ENCODE assay signal across 8 cellular contexts in the genomic region with DNA sequence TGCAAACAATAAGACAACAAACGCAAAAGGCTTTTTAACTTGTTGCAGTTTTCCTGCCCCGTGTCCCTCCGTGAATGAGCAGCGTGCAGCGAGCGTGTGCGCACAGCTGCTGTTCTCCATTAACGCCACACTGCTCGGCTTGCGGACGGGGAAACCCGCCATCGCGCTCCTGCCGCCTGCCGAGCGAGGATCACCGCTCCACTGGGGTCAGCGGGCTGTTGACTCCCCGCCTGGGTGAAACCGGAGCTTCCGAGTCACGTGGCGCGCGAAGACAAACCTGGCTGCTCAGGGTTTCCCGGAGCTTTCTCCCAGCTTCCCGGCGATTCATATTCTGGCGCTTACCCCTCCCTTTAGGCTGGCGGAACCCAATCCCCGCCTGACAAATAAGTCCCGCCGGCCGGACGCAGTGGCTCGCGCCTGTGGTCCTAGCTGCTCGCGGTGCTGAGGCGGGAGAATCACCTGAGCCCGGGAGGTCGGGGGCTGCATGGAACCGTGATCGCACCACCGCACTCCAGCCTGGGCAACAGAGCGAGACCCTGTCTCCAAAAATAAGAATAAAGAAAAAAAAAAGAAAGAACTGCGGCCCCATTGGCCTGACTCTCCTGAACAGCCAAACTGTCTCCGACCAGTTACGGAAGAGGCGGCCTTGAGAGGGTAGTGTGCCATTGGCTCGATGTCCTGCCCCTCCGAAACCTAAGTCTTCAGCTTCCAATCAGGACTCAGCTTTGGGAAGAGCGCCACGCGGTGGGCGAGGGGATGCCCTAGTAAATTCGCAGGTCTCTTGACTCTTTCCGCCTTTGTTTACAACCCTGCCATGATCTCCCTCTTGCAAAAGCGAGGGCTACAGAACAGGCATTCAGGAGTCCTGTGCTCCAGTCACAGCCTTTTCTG.
DNase-seq lines count a peak whose midpoint lies in the region; ATAC-seq and TF ChIP-seq lines count a peak whose summit lies in the region.

A gene with protein sequence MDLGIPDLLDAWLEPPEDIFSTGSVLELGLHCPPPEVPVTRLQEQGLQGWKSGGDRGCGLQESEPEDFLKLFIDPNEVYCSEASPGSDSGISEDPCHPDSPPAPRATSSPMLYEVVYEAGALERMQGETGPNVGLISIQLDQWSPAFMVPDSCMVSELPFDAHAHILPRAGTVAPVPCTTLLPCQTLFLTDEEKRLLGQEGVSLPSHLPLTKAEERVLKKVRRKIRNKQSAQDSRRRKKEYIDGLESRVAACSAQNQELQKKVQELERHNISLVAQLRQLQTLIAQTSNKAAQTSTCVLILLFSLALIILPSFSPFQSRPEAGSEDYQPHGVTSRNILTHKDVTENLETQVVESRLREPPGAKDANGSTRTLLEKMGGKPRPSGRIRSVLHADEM (plus strand): TSS at position 794 of the 891 bp plus-strand sequence. CDS start 624 bp downstream, outside the sequence.

- in situ Hi-C loops in astrocyte of the spinal cord (cut with HindIII; ENCODE audit: low sequenced_read_pairs), result loop anchor here (10.0 kb wide), 1 partner anchor 153 kb away; no protein-coding TSS in a partner anchor

- peak; percentile 53 for TF ChIP-seq CTCF in astrocyte of the spinal cord (IDR thresholded peaks at IDR 0.05; ENCODE audit: low read depth, low read length)
- TF ChIP-seq CTCF in retinal pigment epithelial cell (conservative IDR thresholded peaks at IDR 0.05; ENCODE audit: low read depth, low read length), result peak; percentile 46

- peak; percentile 82 for ATAC-seq in GM18511 (IDR thresholded peaks at IDR 0.05; ENCODE audit: unreplicated experiment)
- peak; percentile 61 for ATAC-seq in HG03025 (IDR thresholded peaks at IDR 0.05; ENCODE audit: low FRiP score, unreplicated experiment)

- peak; percentile 66 for DNase-seq in 8988T
- DNase-seq in NCI-H2029 (lab: John Stamatoyannopoulos, UW), result peak; percentile 96
- peak; percentile 70 for DNase-seq in T-helper 9 cell
- DNase-seq in astrocyte of the spinal cord (ENCODE audit: low read depth, low spot score), result peak; percentile 98
- DNase-seq in hypothalamus (lab: John Stamatoyannopoulos, UW), result peak; percentile 57 to 96 (median 87)
- DNase-seq in retinal pigment epithelial cell (ENCODE audit: low read depth), result peak; percentile 97

- H3K4me3 ChIP-seq in astrocyte of the spinal cord (ENCODE audit: low read depth, low read length), result peak within 1 kb of the TSS; percentile 64
- H3K4me3 ChIP-seq in retinal pigment epithelial cell (ENCODE audit: low read length), result peak within 1 kb of the TSS; percentile 38

Comparison
In these comparisons a context has a peak if more than half of its experiments do, and no peak if none do; other contexts are left out.
1. Peak in every context shown above with its lines: DNase-seq, ATAC-seq and H3K4me3 ChIP-seq.